In genomic region chr18:79901665-79902064, GRCh38 we compare ENCODE assay signal across 18 cellular contexts.
"Had no signal": no experiment of that assay in that cellular context is flagged by ENCODE, and none has a peak within 500 bp of the region (broad histone marks: within the 10 kb centered on the region; RNA-seq: fewer than 3 reads in every experiment).

No MANE protein-coding gene starts in this region.

- H3K9ac ChIP-seq: parathyroid adenoma had no signal

- H3K79me2 ChIP-seq: parathyroid adenoma had no signal

- DNase-seq: activated CD4-positive, alpha-beta T cell treated with anti-CD3 and anti-CD28 coated beads, Interleukin-2, amount 50 U/mL, for 4 hours; activated CD4-positive, CD25-positive, alpha-beta regulatory T cell treated with anti-CD3 and anti-CD28 coated beads, Interleukin-2, amount 50 U/mL, for 72 hours; activated naive CD4-positive, alpha-beta T cell treated with Interleukin-2 at 50 U/mL for 16 hours; central memory CD4-positive, alpha-beta T cell; effector memory CD8-positive, alpha-beta T cell; erythroblast; hypothalamus; mammary epithelial cell; mucosa of descending colon; retina; SW 1271; trophoblast cell had no signal

- H2AFZ ChIP-seq: parathyroid adenoma had no signal

- ATAC-seq: effector memory CD8-positive, alpha-beta T cell; mucosa of descending colon had no signal

- H3K27ac Mint-ChIP-seq: dendritic cell treated with granulocyte-macrophage colony-stimulating factor and Interleukin-4, amounts not matched to agents 40 ng/mL and 50 ng/mL, for 4 days; nephron; stimulated activated memory B cell treated with anti-CD40 and anti-IgM and Interleukin-4, amounts not matched to agents 10 μg/mL and 1 μg/mL and 100 μg/mL, for 72 hours had no signal

- H3K4me1 ChIP-seq: parathyroid adenoma, SJSA1 had no signal

- H3K4me3 Mint-ChIP-seq: dendritic cell treated with granulocyte-macrophage colony-stimulating factor and Interleukin-4, amounts not matched to agents 40 ng/mL and 50 ng/mL, for 4 days; effector memory CD8-positive, alpha-beta T cell; nephron; stimulated activated memory B cell treated with anti-CD40 and anti-IgM and Interleukin-4, amounts not matched to agents 10 μg/mL and 1 μg/mL and 100 μg/mL, for 72 hours had no signal

- H3K27ac ChIP-seq: parathyroid adenoma, SJSA1, skin epidermis had no signal

- H3K4me1 Mint-ChIP-seq: stimulated activated memory B cell treated with anti-CD40 and anti-IgM and Interleukin-4, amounts not matched to agents 10 μg/mL and 1 μg/mL and 100 μg/mL, for 72 hours had no signal

- H3K27me3 ChIP-seq: SJSA1 had no signal

- H3K4me3 ChIP-seq: mucosa of descending colon, SJSA1, skin epidermis had no signal

- H3K27me3 Mint-ChIP-seq: effector memory CD8-positive, alpha-beta T cell; stimulated activated memory B cell treated with anti-CD40 and anti-IgM and Interleukin-4, amounts not matched to agents 10 μg/mL and 1 μg/mL and 100 μg/mL, for 72 hours had no signal
